In the genomic region with DNA sequence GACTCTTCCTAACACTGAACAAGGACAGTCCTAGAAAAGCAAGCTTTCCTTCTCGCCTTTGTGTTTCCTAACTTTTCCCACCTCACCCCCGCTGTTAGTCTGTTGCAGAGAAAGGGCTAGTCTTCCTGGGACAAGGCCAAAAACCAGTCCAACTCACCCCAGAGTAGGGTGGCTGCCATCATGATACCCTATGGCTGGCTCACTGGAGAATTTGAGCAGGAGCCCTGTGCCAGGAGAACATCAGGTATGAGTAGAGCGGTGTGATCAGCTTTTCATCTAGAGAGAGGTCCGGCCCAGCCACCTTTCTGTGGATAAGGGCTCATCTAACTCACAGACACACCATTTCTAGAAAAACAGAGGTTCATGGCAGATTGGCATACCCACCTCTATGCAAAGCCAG, we compare ENCODE assay signal across 17 cellular contexts. TPM values are rescaled to one million over a fixed set of nuclear protein-coding genes. Genes with fewer than 3 reads are reported as not detected.
A peak's percentile ranks its signal among the peaks of the same experiment; 100 is the strongest.
DNase-seq lines count a peak whose midpoint lies in the region; ATAC-seq and TF ChIP-seq lines count a peak whose summit lies in the region.
"Had no signal": no experiment of that assay in that cellular context is flagged by ENCODE, and none has a peak within 500 bp of the region (broad histone marks: within the 10 kb centered on the region; RNA-seq: fewer than 3 reads in every experiment).

No MANE protein-coding gene starts in this region.

- no peak overlapping the region for H3K4me3 ChIP-seq in rectal smooth muscle tissue (ENCODE audit: low read length)
- H3K4me3 ChIP-seq in vagina = no peak overlapping the region
- H3K4me3 ChIP-seq: BLaER1 treated with 17β-estradiol and CSF1 and Interleukin-3, amounts not matched to agents 10 nM and 100 nM; HAP-1; lung; tibial artery had no signal

- H3K4me3 Mint-ChIP-seq in activated naive CD4-positive, alpha-beta T cell treated with anti-CD3 and anti-CD28 coated beads, Interleukin-2, amount 50 U/mL, for 24 hours = no peak overlapping the region
- no peak overlapping the region for H3K4me3 Mint-ChIP-seq in activated naive CD4-positive, alpha-beta T cell treated with anti-CD3 and anti-CD28 coated beads for 36 hours
- no peak overlapping the region for H3K4me3 Mint-ChIP-seq in T-helper 17 cell
- H3K4me3 Mint-ChIP-seq: activated CD4-positive, alpha-beta T cell treated with anti-CD3 and anti-CD28 coated beads, Interleukin-2, amount 10 ng/mL, durations not matched to agents 24 days and 14 days; natural killer cell treated with Interleukin-12 subunit alpha and Interleukin-12 subunit beta and Interleukin-15 and Interleukin-18, amount 100 ng/mL, for 72 hours; T-cell had no signal

- H3K27me3 Mint-ChIP-seq in activated naive CD4-positive, alpha-beta T cell treated with anti-CD3 and anti-CD28 coated beads, Interleukin-2, amount 50 U/mL, for 24 hours = no peaks in the 10 kb centered on the region
- no peaks in the 10 kb centered on the region for H3K27me3 Mint-ChIP-seq in activated naive CD4-positive, alpha-beta T cell treated with anti-CD3 and anti-CD28 coated beads for 36 hours (ENCODE audit: low read depth)
- no peaks in the 10 kb centered on the region for H3K27me3 Mint-ChIP-seq in T-helper 17 cell
- H3K27me3 Mint-ChIP-seq: activated CD4-positive, alpha-beta T cell treated with anti-CD3 and anti-CD28 coated beads, Interleukin-2, amount 10 ng/mL, durations not matched to agents 24 days and 14 days; natural killer cell treated with Interleukin-12 subunit alpha and Interleukin-12 subunit beta and Interleukin-15 and Interleukin-18, amount 100 ng/mL, for 72 hours; T-cell had no signal

- H3K4me1 Mint-ChIP-seq in activated naive CD4-positive, alpha-beta T cell treated with anti-CD3 and anti-CD28 coated beads, Interleukin-2, amount 50 U/mL, for 24 hours = peaks cover 77% of the 10 kb centered on the region
- peaks cover 62% of the 10 kb centered on the region for H3K4me1 Mint-ChIP-seq in activated naive CD4-positive, alpha-beta T cell treated with anti-CD3 and anti-CD28 coated beads for 36 hours (ENCODE audit: low read depth)
- peaks cover 37% of the 10 kb centered on the region for H3K4me1 Mint-ChIP-seq in T-helper 17 cell

- peaks cover 3% of the 10 kb centered on the region for H3K36me3 Mint-ChIP-seq in activated naive CD4-positive, alpha-beta T cell treated with anti-CD3 and anti-CD28 coated beads, Interleukin-2, amount 50 U/mL, for 24 hours
- no peaks in the 10 kb centered on the region for H3K36me3 Mint-ChIP-seq in activated naive CD4-positive, alpha-beta T cell treated with anti-CD3 and anti-CD28 coated beads for 36 hours (ENCODE audit: low read depth)
- no peaks in the 10 kb centered on the region for H3K36me3 Mint-ChIP-seq in T-helper 17 cell (ENCODE audit: low read depth)
- H3K36me3 Mint-ChIP-seq: natural killer cell treated with Interleukin-12 subunit alpha and Interleukin-12 subunit beta and Interleukin-15 and Interleukin-18, amount 100 ng/mL, for 72 hours; T-cell had no signal

- H3K9me3 ChIP-seq in vagina (no peaks in the 10 kb centered on the region), T-helper 17 cell (ENCODE audit: control insufficient read depth, low read length, poor library complexity, severe bottlenecking) (no peaks in the 10 kb centered on the region)
- H3K9me3 ChIP-seq: HAP-1, tibial artery had no signal

- intact Hi-C loops in activated naive CD4-positive, alpha-beta T cell treated with anti-CD3 and anti-CD28 coated beads for 36 hours (cut with micrococcal nuclease) = no loop called here
- intact Hi-C loops in vagina (cut with DNase I) = no loop called here

- no peaks in the 10 kb centered on the region for H3K36me3 ChIP-seq in rectal smooth muscle tissue (ENCODE audit: control insufficient read depth, insufficient read depth, low read length)
- H3K36me3 ChIP-seq in vagina = no peaks in the 10 kb centered on the region
- H3K36me3 ChIP-seq: HAP-1, tibial artery had no signal

- CTCF ChIA-PET in activated naive CD4-positive, alpha-beta T cell treated with anti-CD3 and anti-CD28 coated beads for 36 hours (lab: Charles Lee) = interaction anchor here (0.8 to 13.2 kb wide), 4 partner anchors 11 to 35 kb away, joined by 3 to 270 read pairs (median 8); a partner anchor contains a TSS

- H3K27ac ChIP-seq in rectal smooth muscle tissue (ENCODE audit: low read depth, low read length) (peak overlapping the region; percentile 96), vagina (peak overlapping the region; percentile 75)
- H3K27ac ChIP-seq: BLaER1 treated with 17β-estradiol and CSF1 and Interleukin-3, amounts not matched to agents 10 nM and 100 nM had no signal

- H3K27ac Mint-ChIP-seq in activated naive CD4-positive, alpha-beta T cell treated with anti-CD3 and anti-CD28 coated beads, Interleukin-2, amount 50 U/mL, for 24 hours = peak overlapping the region; percentile 62
- no peak overlapping the region for H3K27ac Mint-ChIP-seq in activated naive CD4-positive, alpha-beta T cell treated with anti-CD3 and anti-CD28 coated beads for 36 hours
- no peak overlapping the region for H3K27ac Mint-ChIP-seq in T-helper 17 cell
- H3K27ac Mint-ChIP-seq: activated CD4-positive, alpha-beta T cell treated with anti-CD3 and anti-CD28 coated beads, Interleukin-2, amount 10 ng/mL, durations not matched to agents 24 days and 14 days had no signal

- ATAC-seq in T-helper 17 cell = no peak
- ATAC-seq: natural killer cell treated with Interleukin-12 subunit alpha and Interleukin-12 subunit beta and Interleukin-15 and Interleukin-18, amount 100 ng/mL, for 72 hours; Right ventricle myocardium inferior; T-cell had no signal

- H3K27me3 ChIP-seq in rectal smooth muscle tissue (ENCODE audit: control insufficient read depth, insufficient read depth, low read length) (no peaks in the 10 kb centered on the region), vagina (no peaks in the 10 kb centered on the region)
- H3K27me3 ChIP-seq: BLaER1 treated with 17β-estradiol and CSF1 and Interleukin-3, amounts not matched to agents 10 nM and 100 nM; tibial artery had no signal

- no peak for TF ChIP-seq POLR2A in vagina (IDR thresholded peaks at IDR 0.05)

- no peak for TF ChIP-seq CTCF in vagina (IDR thresholded peaks at IDR 0.05)

- no peaks in the 10 kb centered on the region for H3K9me3 Mint-ChIP-seq in activated naive CD4-positive, alpha-beta T cell treated with anti-CD3 and anti-CD28 coated beads, Interleukin-2, amount 50 U/mL, for 24 hours
- peaks cover 7% of the 10 kb centered on the region for H3K9me3 Mint-ChIP-seq in activated naive CD4-positive, alpha-beta T cell treated with anti-CD3 and anti-CD28 coated beads for 36 hours
- H3K9me3 Mint-ChIP-seq: activated CD4-positive, alpha-beta T cell treated with anti-CD3 and anti-CD28 coated beads, Interleukin-2, amount 10 ng/mL, durations not matched to agents 24 days and 14 days; natural killer cell treated with Interleukin-12 subunit alpha and Interleukin-12 subunit beta and Interleukin-15 and Interleukin-18, amount 100 ng/mL, for 72 hours; T-cell had no signal

- H3K4me1 ChIP-seq in rectal smooth muscle tissue (ENCODE audit: control insufficient read depth, insufficient read depth, low read length) (peaks cover 70% of the 10 kb centered on the region), vagina (peaks cover 59% of the 10 kb centered on the region)

- DNase-seq in activated naive CD4-positive, alpha-beta T cell treated with anti-CD3 and anti-CD28 coated beads for 36 hours = no peak
- DNase-seq in islet precursor cell (peak; percentile 32), vagina (ENCODE audit: extremely low spot score in 2 of 2) (no peak), T-helper 17 cell (no peak), NCI-H2029 treated with DMSO at 0.1 percent for 48 hours (lab: John Stamatoyannopoulos, UW) (no peak), globus pallidus (ENCODE audit: low spot score) (no peak)
- DNase-seq: activated CD4-positive, alpha-beta T cell treated with anti-CD3 and anti-CD28 coated beads, Interleukin-2, amount 10 ng/mL, durations not matched to agents 24 days and 14 days; NCI-H69; T-cell; tibial artery had no signal

- H3K9ac ChIP-seq in rectal smooth muscle tissue (ENCODE audit: low read length) = no peak overlapping the region
- H3K9ac ChIP-seq: BLaER1 treated with 17β-estradiol and CSF1 and Interleukin-3, amounts not matched to agents 10 nM and 100 nM had no signal

RNA-seq across cellular contexts. Expression of a gene that starts 16.7 kb away (rescaled TPM):
- 10 to 100 TPM; 76.8 to 85.1 TPM for total RNA-seq in activated naive CD4-positive, alpha-beta T cell treated with anti-CD3 and anti-CD28 coated beads for 36 hours
- total RNA-seq in vagina (1,405 TPM), T-helper 17 cell (100 to 1,000 TPM; 217 to 257 TPM)
